Comparison of ENCODE assay signal across 13 cellular contexts in the genomic region with DNA sequence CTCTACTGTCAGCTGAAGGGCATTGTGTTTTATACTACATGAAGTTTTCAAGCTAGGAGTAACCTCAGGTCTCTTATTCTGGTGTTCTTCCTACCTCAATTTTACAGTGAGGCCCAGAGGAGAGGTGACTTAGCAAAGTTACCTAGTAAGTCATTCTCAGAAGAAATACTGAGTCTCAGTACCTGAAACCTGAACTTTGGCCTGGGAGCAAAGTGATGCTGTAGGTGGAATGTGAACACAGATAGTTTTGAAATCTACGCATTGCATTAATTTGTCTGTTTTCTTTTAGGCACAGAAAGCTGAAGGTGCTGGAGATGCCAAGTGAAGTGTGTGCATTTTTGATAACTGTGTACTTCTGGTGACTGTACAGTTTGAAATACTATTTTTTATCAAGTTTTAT. TPM values are rescaled to one million over a fixed set of nuclear protein-coding genes. Genes with fewer than 3 reads are reported as not detected.
DNase-seq lines count a peak whose midpoint lies in the region; ATAC-seq and TF ChIP-seq lines count a peak whose summit lies in the region.
"Had no signal": no experiment of that assay in that cellular context is flagged by ENCODE, and none has a peak within 500 bp of the region (broad histone marks: within the 10 kb centered on the region; RNA-seq: fewer than 3 reads in every experiment).

No MANE protein-coding gene starts in this region.

- 90 to 100% (median 96%) methylated on average over 1 of the region's 1 CpG for WGBS in ovary, 3 donors

- peaks cover 7% of the 10 kb centered on the region for H3K36me3 ChIP-seq in fibroblast of lung (ENCODE audit: control insufficient read depth, insufficient read depth, low read length)
- H3K36me3 ChIP-seq in skeletal muscle satellite cell (ENCODE audit: insufficient read depth, low read length) = peaks cover 42% of the 10 kb centered on the region
- H3K36me3 ChIP-seq in right atrium auricular region = peaks cover 44% of the 10 kb centered on the region
- H3K36me3 ChIP-seq in ovary = no peaks in the 10 kb centered on the region

- H3K4me3 Mint-ChIP-seq in activated T-cell treated with anti-CD3 and anti-CD28 coated beads, Interleukin-2, amount 50 U/mL, for 4 hours = peak overlapping the region; percentile 89
- peak overlapping the region; percentile 87 to 90 (median 88) for H3K4me3 Mint-ChIP-seq in T-cell

- peaks cover 53% of the 10 kb centered on the region for H3K4me1 Mint-ChIP-seq in activated T-cell treated with anti-CD3 and anti-CD28 coated beads, Interleukin-2, amount 50 U/mL, for 4 hours (ENCODE audit: low read depth)
- H3K4me1 Mint-ChIP-seq in T-cell = peaks cover 49 to 58% (median 54%) of the 10 kb centered on the region in 3 donors

- peaks cover 39% of the 10 kb centered on the region for H3K36me3 Mint-ChIP-seq in activated T-cell treated with anti-CD3 and anti-CD28 coated beads, Interleukin-2, amount 50 U/mL, for 4 hours (ENCODE audit: insufficient read depth)
- H3K36me3 Mint-ChIP-seq in T-cell = peaks cover 33% of the 10 kb centered on the region

- TF ChIP-seq POLR2A in ovary (IDR thresholded peaks at IDR 0.05) = no peak

- peak overlapping the region; percentile 58 to 74 for H3K27ac Mint-ChIP-seq in T-cell

- H2AFZ ChIP-seq in fibroblast of lung (ENCODE audit: low read length) = no peak overlapping the region

- CTCF ChIA-PET in T-cell (lab: Charles Lee) = interaction anchor here in 1 of 2 donors (0.5 kb wide), 1 partner anchor 165 kb away, joined by 5 read pairs; no protein-coding TSS in a partner anchor

- no peak for ATAC-seq in activated T-cell treated with anti-CD3 and anti-CD28 coated beads, Interleukin-2, amount 50 U/mL, for 4 hours
- no peak for ATAC-seq in T-cell (replicated peaks in 1 of 4)

- H3K9me3 Mint-ChIP-seq in activated T-cell treated with anti-CD3 and anti-CD28 coated beads, Interleukin-2, amount 50 U/mL, for 4 hours = no peaks in the 10 kb centered on the region
- H3K9me3 Mint-ChIP-seq in T-cell = no peaks in the 10 kb centered on the region

- H4K20me1 ChIP-seq in fibroblast of lung (ENCODE audit: control insufficient read depth, extremely low read depth, insufficient read depth, low read length) = peaks cover 1% of the 10 kb centered on the region

- POLR2A ChIA-PET in T-cell (lab: Charles Lee) = interaction anchor here (0.6 to 0.7 kb wide), 2 partner anchors 68 to 570 kb away, joined by 3 read pairs; no protein-coding TSS in a partner anchor

- H3K9me3 ChIP-seq in fibroblast of lung (ENCODE audit: control insufficient read depth, insufficient read depth, low read depth, low read length) = no peaks in the 10 kb centered on the region
- no peaks in the 10 kb centered on the region for H3K9me3 ChIP-seq in skeletal muscle satellite cell (replicated peaks; ENCODE audit: low read length)
- H3K9me3 ChIP-seq in right atrium auricular region = no peaks in the 10 kb centered on the region
- no peaks in the 10 kb centered on the region for H3K9me3 ChIP-seq in ovary

- no peak overlapping the region for H3K27ac ChIP-seq in fibroblast of lung (ENCODE audit: insufficient read depth, low read length)
- no peak overlapping the region for H3K27ac ChIP-seq in right atrium auricular region
- no peak overlapping the region for H3K27ac ChIP-seq in ovary

- H3K9ac ChIP-seq in fibroblast of lung (ENCODE audit: insufficient read depth, low read length) (no peak overlapping the region), skeletal muscle satellite cell (ENCODE audit: low read depth, low read length) (no peak overlapping the region)

- H3K4me3 ChIP-seq in fibroblast of lung (replicated peaks in 1 of 4; ENCODE audit: control extremely low read depth in 1 of 4, insufficient read depth in 1 of 4, low read depth in 3 of 4, low read length in 4 of 4) = no peak overlapping the region
- no peak overlapping the region for H3K4me3 ChIP-seq in skeletal muscle satellite cell (ENCODE audit: low read length)
- no peak overlapping the region for H3K4me3 ChIP-seq in right atrium auricular region
- H3K4me3 ChIP-seq in ovary = no peak overlapping the region

- peaks cover 18% of the 10 kb centered on the region for H3K79me2 ChIP-seq in fibroblast of lung (ENCODE audit: control insufficient read depth, insufficient read depth, low read length)

- H3K4me2 ChIP-seq in fibroblast of lung (ENCODE audit: extremely low read depth, insufficient read depth, low read length) = peak overlapping the region; percentile 23
- peak overlapping the region; percentile 89 for H3K4me2 ChIP-seq in skeletal muscle satellite cell (ENCODE audit: low read length)

- DNase-seq in activated T-cell treated with anti-CD3 and anti-CD28 coated beads, Interleukin-2, amount 50 U/mL, for 4 hours = no peak
- no peak for DNase-seq in activated T-cell treated with anti-CD3 and anti-CD28 coated beads for 4 hours
- DNase-seq in T-cell = no peak
- DNase-seq in fibroblast of lung (ENCODE audit: low read depth in 2 of 2) = no peak
- no peak for DNase-seq in right atrium auricular region (ENCODE audit: low spot score)
- DNase-seq in ovary = no peak
- DNase-seq in NK-92 treated with Interleukin-12 subunit alpha and Interleukin-12 subunit beta, amount 100 ng/mL, for 24 hours (lab: John Stamatoyannopoulos, UW) = no peak
- DNase-seq: activated CD4-positive, CD25-positive, alpha-beta regulatory T cell treated with anti-CD3 and anti-CD28 coated beads, Interleukin-2, amount 50 U/mL, for 72 hours; Kasumi-1; NCI-H2029; NCI-H748 treated with DMSO at 0.1 percent for 48 hours; stimulated activated CD4-positive, alpha-beta T cell treated with anti-CD3 and anti-CD28 coated beads, Interleukin-2, amount 100 ng/mL, for 24 hours had no signal

- TF ChIP-seq CTCF in fibroblast of lung (conservative IDR thresholded peaks at IDR 0.05 in 1 of 2, IDR thresholded peaks at IDR 0.05 in 1 of 2; ENCODE audit: low read depth in 1 of 2, low read length in 2 of 2) = no peak
- TF ChIP-seq CTCF in right atrium auricular region (IDR thresholded peaks at IDR 0.05) = no peak
- no peak for TF ChIP-seq CTCF in ovary (IDR thresholded peaks at IDR 0.05)

- intact Hi-C loops in ovary (cut with DNase I) = loop anchor here in 1 of 4 donors (5.0 kb wide), 1 partner anchor 43 kb away; the partner anchor contains the start of gene DHDDS

- no peaks in the 10 kb centered on the region for H3K27me3 Mint-ChIP-seq in activated T-cell treated with anti-CD3 and anti-CD28 coated beads, Interleukin-2, amount 50 U/mL, for 4 hours (ENCODE audit: low read depth)
- no peaks in the 10 kb centered on the region for H3K27me3 Mint-ChIP-seq in T-cell

- TF ChIP-seq EP300 in ovary (IDR thresholded peaks at IDR 0.05) = no peak

- no peaks in the 10 kb centered on the region for H3K27me3 ChIP-seq in fibroblast of lung (ENCODE audit: control insufficient read depth, insufficient read depth, low read length)
- no peaks in the 10 kb centered on the region for H3K27me3 ChIP-seq in skeletal muscle satellite cell (ENCODE audit: control insufficient read depth, insufficient read depth, low read length)
- H3K27me3 ChIP-seq in right atrium auricular region = no peaks in the 10 kb centered on the region
- no peaks in the 10 kb centered on the region for H3K27me3 ChIP-seq in ovary

- peaks cover 3% of the 10 kb centered on the region for H3K4me1 ChIP-seq in fibroblast of lung (ENCODE audit: control insufficient read depth, extremely low read depth, insufficient read depth, low read length)
- peaks cover 25% of the 10 kb centered on the region for H3K4me1 ChIP-seq in skeletal muscle satellite cell (ENCODE audit: control insufficient read depth, insufficient read depth, low read length)
- H3K4me1 ChIP-seq in right atrium auricular region = peaks cover 0 to 29% of the 10 kb centered on the region in 2 donors
- peaks cover 8% of the 10 kb centered on the region for H3K4me1 ChIP-seq in ovary (ENCODE audit: insufficient read depth)

RNA-seq across cellular contexts. Expression of gene HMGN2, which starts 2.6 kb away (rescaled TPM):
- 100 to 1,000 TPM; 417 to 447 (median 437) TPM for total RNA-seq in activated T-cell treated with anti-CD3 and anti-CD28 coated beads, Interleukin-2, amount 50 U/mL, for 4 hours
- total RNA-seq in T-cell (100 to 1,000 TPM; 310 to 341 (median 325) TPM), fibroblast of lung (123 and 170 TPM in 2 replicates), right atrium auricular region (100 to 1,000 TPM in 1 of 2 donors, 10 to 100 TPM in 1; 76.9 to 142 TPM), ovary (100 to 1,000 TPM; 199 to 504 (median 381) TPM)
- polyA plus RNA-seq in fibroblast of lung (442 and 557 TPM in 2 replicates), ovary (100 to 1,000 TPM; 608 to 609 TPM)
- polyA plus RNA-seq in fibroblast of lung (2012) = 438 and 628 TPM in 2 replicates
- polyA minus RNA-seq in fibroblast of lung (ENCODE audit: low replicate concordance) = 30.0 and 34.6 TPM in 2 replicates
- total RNA-seq in skeletal muscle satellite cell (2012; rRNA removed) = 195 and 248 TPM in 2 replicates

RNA-seq across cellular contexts. Expression of gene DHDDS, which starts 42.7 kb away (rescaled TPM):
- 10 to 100 TPM; 59.7 to 68.8 (median 60.1) TPM for total RNA-seq in activated T-cell treated with anti-CD3 and anti-CD28 coated beads, Interleukin-2, amount 50 U/mL, for 4 hours
- total RNA-seq in T-cell = 10 to 100 TPM; 34.9 to 48.2 (median 42.9) TPM
- 28.5 and 41.5 TPM in 2 replicates for total RNA-seq in fibroblast of lung
- polyA plus RNA-seq in fibroblast of lung = 75.6 and 76.6 TPM in 2 replicates
- 52.3 and 58.0 TPM in 2 replicates for polyA plus RNA-seq in fibroblast of lung (2012)
- 74.1 and 79.7 TPM in 2 replicates for polyA minus RNA-seq in fibroblast of lung (ENCODE audit: low replicate concordance)
- total RNA-seq in skeletal muscle satellite cell (2012; rRNA removed) = 51.2 and 59.4 TPM in 2 replicates
- 10 to 100 TPM; 24.2 to 33.3 TPM for total RNA-seq in right atrium auricular region
- total RNA-seq in ovary = 10 to 100 TPM; 20.0 to 46.2 (median 27.3) TPM
- 10 to 100 TPM; 13.0 to 37.8 TPM for polyA plus RNA-seq in ovary

RNA-seq across cellular contexts. Expression of gene RPS6KA1, which starts 54.7 kb away (rescaled TPM):
- total RNA-seq in activated T-cell treated with anti-CD3 and anti-CD28 coated beads, Interleukin-2, amount 50 U/mL, for 4 hours = 100 to 1,000 TPM; 131 to 157 (median 134) TPM
- total RNA-seq in T-cell (100 to 1,000 TPM in 3 of 5 donors, 10 to 100 TPM in 2; 85.8 to 123 (median 101) TPM), fibroblast of lung (1.7 and 2.6 TPM in 2 replicates), right atrium auricular region (1 to 10 TPM; 1.8 to 6.9 TPM), ovary (10 to 100 TPM in 1 of 7 donors, 1 to 10 TPM in 6; 3.2 to 18.8 (median 5.2) TPM)
- polyA plus RNA-seq in fibroblast of lung (0.64 and 0.94 TPM in 2 replicates), ovary (10 to 100 TPM in 1 of 2 donors, 1 to 10 TPM in 1; 2.2 to 11.2 TPM)
- polyA plus RNA-seq in fibroblast of lung (2012) = 0.90 and 1.1 TPM in 2 replicates
- 0.47 and 1.3 TPM in 2 replicates for polyA minus RNA-seq in fibroblast of lung (ENCODE audit: low replicate concordance)
- 2.0 and 5.6 TPM in 2 replicates for total RNA-seq in skeletal muscle satellite cell (2012; rRNA removed)

Comparison
In these comparisons a context has a peak if more than half of its experiments do, and no peak if none do; other contexts are left out.
1. RNA of gene RPS6KA1, which starts 54.7 kb away (total RNA-seq): 131 to 157 TPM in activated T-cell treated with anti-CD3 and anti-CD28 coated beads, Interleukin-2, amount 50 U/mL, for 4 hours and 85.8 to 123 TPM in T-cell; 1.8 to 6.9 TPM in right atrium auricular region, 3.2 to 18.8 TPM in ovary and 1.7 to 2.6 TPM in fibroblast of lung; every median in the first group is over 4 times any median in the second.